10 cellular contexts compared by ENCODE assay signal in the genomic region with DNA sequence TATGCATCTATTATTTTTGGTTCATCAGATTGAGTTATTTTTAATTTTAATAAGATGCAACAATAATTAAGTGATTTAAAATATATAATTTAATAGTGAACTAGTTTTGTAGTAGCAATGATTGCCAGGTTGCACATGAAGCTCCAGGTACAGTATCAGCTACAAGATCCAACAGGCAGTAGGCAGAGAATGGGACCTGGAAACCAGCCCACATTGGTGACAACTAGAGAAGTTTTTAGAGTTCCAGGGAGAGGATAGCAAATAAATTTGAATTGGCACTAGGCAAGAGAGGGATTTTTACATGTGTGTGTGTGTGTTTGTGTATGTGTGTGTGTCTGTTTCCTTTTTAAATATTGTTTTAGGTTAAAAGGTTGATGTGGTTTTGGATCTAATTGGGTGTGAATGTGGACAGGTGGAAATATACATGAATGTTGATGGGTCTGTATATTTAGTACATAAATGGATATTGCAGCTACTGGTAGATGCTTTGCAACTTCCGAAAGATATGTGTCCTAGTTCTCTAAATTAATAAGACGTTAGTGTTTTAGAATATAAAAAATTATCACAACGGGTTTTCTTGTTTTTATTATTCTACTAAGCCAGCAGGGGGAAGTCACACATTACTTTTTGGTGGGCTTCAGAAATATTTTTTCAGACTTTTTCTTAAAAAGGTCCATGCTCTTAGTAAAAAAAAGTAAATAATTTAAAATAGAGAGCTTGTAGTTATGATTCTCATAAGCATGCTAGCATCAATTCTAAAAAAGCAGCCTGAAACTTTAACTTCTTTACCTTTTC.
DNase-seq lines count a peak whose midpoint lies in the region; ATAC-seq and TF ChIP-seq lines count a peak whose summit lies in the region.
"Had no signal": no experiment of that assay in that cellular context is flagged by ENCODE, and none has a peak within 500 bp of the region (broad histone marks: within the 10 kb centered on the region; RNA-seq: fewer than 3 reads in every experiment).

No MANE protein-coding gene starts in this region.

- H3K27ac Mint-ChIP-seq in endodermal cell (no peak overlapping the region), neural crest cell (ENCODE audit: unreplicated experiment) (no peak overlapping the region)
- H3K27ac Mint-ChIP-seq in activated T-helper 17 cell treated with anti-CD3 and anti-CD28 coated beads, Interleukin-2, amount 50 U/mL, for 72 hours = no peak overlapping the region
- H3K27ac Mint-ChIP-seq: effector memory CD8-positive, alpha-beta T cell had no signal

- H3K36me3 Mint-ChIP-seq in endodermal cell (ENCODE audit: low read depth) = no peaks in the 10 kb centered on the region
- no peaks in the 10 kb centered on the region for H3K36me3 Mint-ChIP-seq in neural crest cell (ENCODE audit: low read depth)
- H3K36me3 Mint-ChIP-seq in activated T-helper 17 cell treated with anti-CD3 and anti-CD28 coated beads, Interleukin-2, amount 50 U/mL, for 72 hours (ENCODE audit: low read depth) = no peaks in the 10 kb centered on the region

- peaks cover 9% of the 10 kb centered on the region for H3K9me3 Mint-ChIP-seq in endodermal cell
- H3K9me3 Mint-ChIP-seq in neural crest cell = peaks cover 5% of the 10 kb centered on the region
- no peaks in the 10 kb centered on the region for H3K9me3 Mint-ChIP-seq in activated T-helper 17 cell treated with anti-CD3 and anti-CD28 coated beads, Interleukin-2, amount 50 U/mL, for 72 hours

- peak; percentile 12 for DNase-seq in GM12865 (ENCODE audit: low read depth)
- peak; percentile 4 for DNase-seq in NB4 (ENCODE audit: low read depth)
- DNase-seq in endodermal cell = no peak
- DNase-seq in neural crest cell (ENCODE audit: low read depth, low spot score) = no peak
- DNase-seq in DMS153 treated with DMSO at 0.1 percent for 48 hours (lab: John Stamatoyannopoulos, UW; ENCODE audit: unreplicated experiment) = no peak
- DNase-seq: DMS53; effector memory CD8-positive, alpha-beta T cell; retina had no signal

- no peak overlapping the region for H3K9ac ChIP-seq in endodermal cell (ENCODE audit: extremely low read depth, low read length, poor library complexity, severe bottlenecking)

- H3K4me3 ChIP-seq in GM12865 (ENCODE audit: low read depth, low read length) (no peak overlapping the region), NB4 (ENCODE audit: low read depth, low read length) (no peak overlapping the region), endodermal cell (ENCODE audit: low read length) (no peak overlapping the region)

- H3K36me3 ChIP-seq in endodermal cell (ENCODE audit: control insufficient read depth, insufficient read depth, low read length) = no peaks in the 10 kb centered on the region

- H3K4me1 Mint-ChIP-seq in endodermal cell (no peaks in the 10 kb centered on the region), neural crest cell (peaks cover 4% of the 10 kb centered on the region)
- no peaks in the 10 kb centered on the region for H3K4me1 Mint-ChIP-seq in activated T-helper 17 cell treated with anti-CD3 and anti-CD28 coated beads, Interleukin-2, amount 50 U/mL, for 72 hours

- no peaks in the 10 kb centered on the region for H3K4me1 ChIP-seq in endodermal cell (ENCODE audit: control insufficient read depth, insufficient read depth, low read length)

- no peak overlapping the region for H3K27ac ChIP-seq in endodermal cell (ENCODE audit: low read depth, low read length)

- no peaks in the 10 kb centered on the region for H3K9me3 ChIP-seq in endodermal cell (ENCODE audit: control insufficient read depth, low read length)

- no peak for TF ChIP-seq POLR2A in NB4 (IDR thresholded peaks at IDR 0.05; ENCODE audit: extremely low read depth, insufficient read length)

- 89% methylated on average over 3 of the region's 3 CpGs; no CpG with 5 or more reads in 1 of the 2 experiments for WGBS in endodermal cell (ENCODE audit: insufficient coverage in 1 of 2, insufficient read length in 1 of 2), 2 experiments

- H3K4me3 Mint-ChIP-seq in endodermal cell (no peak overlapping the region), neural crest cell (no peak overlapping the region)
- no peak overlapping the region for H3K4me3 Mint-ChIP-seq in activated T-helper 17 cell treated with anti-CD3 and anti-CD28 coated beads, Interleukin-2, amount 50 U/mL, for 72 hours
- H3K4me3 Mint-ChIP-seq: effector memory CD8-positive, alpha-beta T cell had no signal

- no peaks in the 10 kb centered on the region for H3K27me3 ChIP-seq in endodermal cell (ENCODE audit: control insufficient read depth, insufficient read depth, low read length, poor library complexity, severe bottlenecking)

- H3K27me3 Mint-ChIP-seq in endodermal cell (ENCODE audit: insufficient read depth) (no peaks in the 10 kb centered on the region), neural crest cell (ENCODE audit: low read depth) (no peaks in the 10 kb centered on the region)
- peaks cover 12% of the 10 kb centered on the region for H3K27me3 Mint-ChIP-seq in activated T-helper 17 cell treated with anti-CD3 and anti-CD28 coated beads, Interleukin-2, amount 50 U/mL, for 72 hours
- H3K27me3 Mint-ChIP-seq: effector memory CD8-positive, alpha-beta T cell had no signal

- no peak for ATAC-seq in activated T-helper 17 cell treated with anti-CD3 and anti-CD28 coated beads, Interleukin-2, amount 50 U/mL, for 72 hours (replicated peaks)
- no peak for ATAC-seq in HG02885 (IDR thresholded peaks at IDR 0.05; ENCODE audit: poor library complexity, unreplicated experiment)
- ATAC-seq: effector memory CD8-positive, alpha-beta T cell had no signal

- TF ChIP-seq CTCF in GM12865 (IDR thresholded peaks at IDR 0.05; ENCODE audit: insufficient read depth, low read depth, low read length, missing control alignments) (no peak), NB4 (IDR thresholded peaks at IDR 0.05; ENCODE audit: low read depth, low read length) (no peak), endodermal cell (conservative IDR thresholded peaks at IDR 0.05) (peak; percentile 67), neural crest cell (conservative IDR thresholded peaks at IDR 0.05) (peak; percentile 61)

Comparison
In these comparisons a context has a peak if more than half of its experiments do, and no peak if none do; other contexts are left out.
1. DNase-seq: peak in GM12865 (single experiment) and NB4 (single experiment); none in endodermal cell (single experiment), neural crest cell (single experiment) and DMS153 treated with DMSO at 0.1 percent for 48 hours (single experiment).
2. CTCF ChIP-seq: peak in endodermal cell (single experiment) and neural crest cell (single experiment); none in GM12865 (single experiment) and NB4 (single experiment).